In genomic region chr16:19210968-19211367, GRCh38 we compare ENCODE assay signal across 11 cellular contexts. TPM values are rescaled to one million over a fixed set of nuclear protein-coding genes. Genes with fewer than 3 reads are reported as not detected.
DNase-seq lines count a peak whose midpoint lies in the region; ATAC-seq and TF ChIP-seq lines count a peak whose summit lies in the region.
"Had no signal": no experiment of that assay in that cellular context is flagged by ENCODE, and none has a peak within 500 bp of the region (broad histone marks: within the 10 kb centered on the region; RNA-seq: fewer than 3 reads in every experiment).

No MANE protein-coding gene starts in this region.

- DNase-seq in NCI-H2171 (lab: John Stamatoyannopoulos, UW) (no peak), NCI-H526 (lab: John Stamatoyannopoulos, UW) (no peak), gastrocnemius medialis (no peak), NCI-H2107 (lab: John Stamatoyannopoulos, UW) (no peak)
- DNase-seq: adrenal gland, DND-41 had no signal

- H3K9me3 ChIP-seq in gastrocnemius medialis: no peaks in the 10 kb centered on the region
- H3K9me3 ChIP-seq: adrenal gland had no signal

- H3K27me3 ChIP-seq in layer of hippocampus (ENCODE audit: control insufficient read depth, insufficient read depth, low read length) (no peaks in the 10 kb centered on the region), gastrocnemius medialis (no peaks in the 10 kb centered on the region)
- H3K27me3 ChIP-seq: adrenal gland had no signal

- H3K36me3 ChIP-seq in gastrocnemius medialis: no peaks in the 10 kb centered on the region
- H3K36me3 ChIP-seq: adrenal gland had no signal

- TF ChIP-seq POLR2A in GM18505 (IDR thresholded peaks at IDR 0.05; ENCODE audit: borderline replicate concordance, extremely low read depth, insufficient read depth, insufficient read length) (peak; percentile 46), gastrocnemius medialis (IDR thresholded peaks at IDR 0.05) (no peak)

- no peak for TF ChIP-seq CTCF in gastrocnemius medialis (IDR thresholded peaks at IDR 0.05 in 4 of 5, conservative IDR thresholded peaks at IDR 0.05 in 1 of 5)

- peak; percentile 39 for ATAC-seq in GM18505 (IDR thresholded peaks at IDR 0.05; ENCODE audit: unreplicated experiment)
- ATAC-seq in GM21717 (IDR thresholded peaks at IDR 0.05; ENCODE audit: unreplicated experiment): peak; percentile 46
- ATAC-seq in HG03521 (IDR thresholded peaks at IDR 0.05; ENCODE audit: unreplicated experiment): peak; percentile 34
- ATAC-seq in gastrocnemius medialis: no peak

- in situ Hi-C loops in gastrocnemius medialis (cut with MboI; ENCODE audit: low sequenced_read_pairs in 4 of 4): no loop called here

- no peaks in the 10 kb centered on the region for H3K4me1 ChIP-seq in gastrocnemius medialis
- H3K4me1 ChIP-seq: adrenal gland had no signal

- peak overlapping the region; percentile 52 for H3K27ac ChIP-seq in layer of hippocampus (ENCODE audit: low read depth, low read length)
- no peak overlapping the region for H3K27ac ChIP-seq in gastrocnemius medialis
- H3K27ac ChIP-seq: adrenal gland had no signal

- intact Hi-C loops in gastrocnemius medialis (cut with DNase I; ENCODE audit: low total_unique reads): no loop called here

- no peak overlapping the region for H3K4me3 ChIP-seq in gastrocnemius medialis
- H3K4me3 ChIP-seq: adrenal gland, skin epidermis had no signal

RNA-seq across cellular contexts. Expression of gene SYT17, which starts 42.9 kb away (rescaled TPM):
- under 1 TPM; 0.10 to 0.87 (median 0.18) TPM for total RNA-seq in gastrocnemius medialis

Comparison
In these comparisons a context has a peak if more than half of its experiments do, and no peak if none do; other contexts are left out.
1. ATAC-seq: peak in GM18505 (single experiment), GM21717 (single experiment) and HG03521 (single experiment); none in gastrocnemius medialis (0 of 2).